Comparison of ENCODE assay signal across 10 cellular contexts in genomic region chr1:40944326-40944725, GRCh38. TPM values are rescaled to one million over a fixed set of nuclear protein-coding genes. Genes with fewer than 3 reads are reported as not detected.
DNase-seq lines count a peak whose midpoint lies in the region; ATAC-seq and TF ChIP-seq lines count a peak whose summit lies in the region.
"Had no signal": no experiment of that assay in that cellular context is flagged by ENCODE, and none has a peak within 500 bp of the region (broad histone marks: within the 10 kb centered on the region; RNA-seq: fewer than 3 reads in every experiment).

No MANE protein-coding gene starts in this region.

- ATAC-seq in left cardiac atrium = peak; percentile 59 to 75
- peak; percentile 16 for ATAC-seq in sciatic nerve
- ATAC-seq in GM19397 (IDR thresholded peaks at IDR 0.05; ENCODE audit: unreplicated experiment) = no peak

- peaks cover 12% of the 10 kb centered on the region for H3K27me3 Mint-ChIP-seq in activated CD4-positive, alpha-beta T cell treated with anti-CD3 and anti-CD28 coated beads, Interleukin-2, amount 10 ng/mL, durations not matched to agents 7 days and 5 days

- H3K4me1 Mint-ChIP-seq in activated CD4-positive, alpha-beta T cell treated with anti-CD3 and anti-CD28 coated beads, Interleukin-2, amount 10 ng/mL, durations not matched to agents 7 days and 5 days = peaks cover 6% of the 10 kb centered on the region

- DNase-seq in ELR (ENCODE audit: low read depth) (peak; percentile 83), astrocyte of the spinal cord (ENCODE audit: low read depth, low spot score) (peak; percentile 90), left cardiac atrium (peak; percentile 46), sciatic nerve (ENCODE audit: low spot score) (peak; percentile 26), activated gamma-delta T cell treated with Interleukin-2 at 50 U/mL for 16 hours (no peak)
- DNase-seq in activated CD4-positive, alpha-beta T cell treated with anti-CD3 and anti-CD28 coated beads, Interleukin-2, amount 10 ng/mL, durations not matched to agents 7 days and 5 days = no peak
- DNase-seq in activated CD4-positive, CD25-positive, alpha-beta regulatory T cell treated with anti-CD3 and anti-CD28 coated beads, Interleukin-2, amount 50 U/mL, for 72 hours = no peak
- DNase-seq: H7, NCI-H2029 treated with DMSO at 0.1 percent for 48 hours had no signal

- in situ Hi-C loops in astrocyte of the spinal cord (cut with HindIII; ENCODE audit: low sequenced_read_pairs) = no loop called here

- peak; percentile 20 for TF ChIP-seq CTCF in astrocyte of the spinal cord (IDR thresholded peaks at IDR 0.05; ENCODE audit: low read depth, low read length)

- no peak overlapping the region for H3K27ac Mint-ChIP-seq in activated CD4-positive, alpha-beta T cell treated with anti-CD3 and anti-CD28 coated beads, Interleukin-2, amount 10 ng/mL, durations not matched to agents 7 days and 5 days

- H3K4me3 ChIP-seq in astrocyte of the spinal cord (ENCODE audit: low read depth, low read length) = no peak overlapping the region

- intact Hi-C loops in left cardiac atrium (cut with DNase I) (no loop called here), sciatic nerve (cut with DNase I) (no loop called here)

- H3K9me3 Mint-ChIP-seq in activated CD4-positive, alpha-beta T cell treated with anti-CD3 and anti-CD28 coated beads, Interleukin-2, amount 10 ng/mL, durations not matched to agents 7 days and 5 days = no peaks in the 10 kb centered on the region

- POLR2A ChIA-PET in activated CD4-positive, alpha-beta T cell treated with anti-CD3 and anti-CD28 coated beads, Interleukin-2, amount 10 ng/mL, durations not matched to agents 7 days and 5 days (lab: Charles Lee) = interaction anchor here (0.6 kb wide), 1 partner anchor 337 kb away, joined by 4 read pairs; no protein-coding TSS in a partner anchor

- CTCF ChIA-PET in activated CD4-positive, alpha-beta T cell treated with anti-CD3 and anti-CD28 coated beads, Interleukin-2, amount 10 ng/mL, durations not matched to agents 7 days and 5 days (lab: Charles Lee) = no interaction called here

- H3K36me3 Mint-ChIP-seq in activated CD4-positive, alpha-beta T cell treated with anti-CD3 and anti-CD28 coated beads, Interleukin-2, amount 10 ng/mL, durations not matched to agents 7 days and 5 days (ENCODE audit: low read depth) = no peaks in the 10 kb centered on the region

- H3K4me3 Mint-ChIP-seq in activated CD4-positive, alpha-beta T cell treated with anti-CD3 and anti-CD28 coated beads, Interleukin-2, amount 10 ng/mL, durations not matched to agents 7 days and 5 days = no peak overlapping the region

RNA-seq across cellular contexts. Expression of gene CTPS1, which starts 35.2 kb away (rescaled TPM):
- total RNA-seq in left cardiac atrium = 10 to 100 TPM; 10.3 to 18.3 TPM
- total RNA-seq in sciatic nerve = 23.5 TPM
- 10 to 100 TPM; 54.6 to 55.6 TPM for total RNA-seq in activated CD4-positive, alpha-beta T cell treated with anti-CD3 and anti-CD28 coated beads, Interleukin-2, amount 10 ng/mL, durations not matched to agents 7 days and 5 days

Comparison
In these comparisons a context has a peak if more than half of its experiments do, and no peak if none do; other contexts are left out.
1. DNase-seq: peak in ELR (single experiment), astrocyte of the spinal cord (single experiment), left cardiac atrium (single experiment) and sciatic nerve (single experiment); none in activated CD4-positive, alpha-beta T cell treated with anti-CD3 and anti-CD28 coated beads, Interleukin-2, amount 10 ng/mL, durations not matched to agents 7 days and 5 days (single experiment), activated CD4-positive, CD25-positive, alpha-beta regulatory T cell treated with anti-CD3 and anti-CD28 coated beads, Interleukin-2, amount 50 U/mL, for 72 hours (single experiment) and activated gamma-delta T cell treated with Interleukin-2 at 50 U/mL for 16 hours (single experiment).